In the genomic region with DNA sequence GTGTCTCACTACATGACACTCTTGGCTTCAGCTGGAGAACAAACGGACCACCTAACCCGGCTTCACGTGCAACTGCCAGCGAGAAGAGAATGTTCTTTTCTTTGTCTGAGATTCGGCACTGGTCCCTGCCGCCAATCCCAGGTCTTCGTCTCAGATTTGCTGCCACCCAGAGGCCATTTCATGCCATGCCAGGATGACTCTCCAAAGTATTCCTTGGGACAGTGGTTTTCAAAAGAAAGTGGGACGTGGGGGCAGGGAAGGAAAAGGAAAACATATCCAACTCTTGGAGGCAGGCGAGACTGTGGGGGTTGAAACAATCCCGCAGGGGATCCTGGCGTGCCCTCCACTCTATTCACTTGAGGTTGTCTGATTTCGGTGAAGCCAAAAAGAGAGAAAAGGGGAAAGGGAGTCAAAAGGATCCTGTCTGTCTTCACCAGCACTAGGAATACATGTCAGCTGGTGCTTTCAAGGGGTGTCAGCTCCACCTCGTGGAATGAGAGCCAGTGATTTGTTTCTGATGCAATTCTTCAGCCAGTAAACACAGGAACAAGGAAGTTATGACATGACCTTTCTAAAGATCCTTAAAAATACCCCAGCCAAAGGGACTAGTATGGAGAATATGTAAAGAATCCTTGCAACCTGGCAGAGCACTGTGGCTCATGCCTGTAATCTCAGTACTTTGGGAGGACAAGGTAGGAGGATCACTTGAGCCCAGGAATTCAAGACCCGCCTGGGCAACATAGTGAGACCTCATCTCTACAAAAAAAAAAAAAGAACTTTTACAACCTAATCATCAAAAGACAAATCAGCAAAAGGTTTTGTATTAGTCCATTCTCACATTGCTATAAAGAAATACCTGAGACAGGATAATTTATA, we compare ENCODE assay signal across 8 cellular contexts.
A peak's percentile ranks its signal among the peaks of the same experiment; 100 is the strongest.
DNase-seq lines count a peak whose midpoint lies in the region; ATAC-seq lines count a peak whose summit lies in the region.

No MANE protein-coding gene starts in this region.

- H3K27ac ChIP-seq in BLaER1 treated with 17β-estradiol and CSF1 and Interleukin-3, amounts not matched to agents 10 nM and 100 nM, result peak overlapping the region in 6 of 11 experiments; percentile 1 to 72 (median 30); a peak in 8 of 22 replicates

- H3K27me3 ChIP-seq in BLaER1 treated with 17β-estradiol and CSF1 and Interleukin-3, amounts not matched to agents 10 nM and 100 nM, result no peaks in the 10 kb centered on the region

- peaks cover 9 to 18% (median 10%) of the 10 kb centered on the region in 11 experiments; a peak in 20 of 22 replicates for H3K9me3 ChIP-seq in BLaER1 treated with 17β-estradiol and CSF1 and Interleukin-3, amounts not matched to agents 10 nM and 100 nM (replicated peaks in 1 of 11)

- no peak overlapping the region for H3K4me3 ChIP-seq in BLaER1 treated with 17β-estradiol and CSF1 and Interleukin-3, amounts not matched to agents 10 nM and 100 nM

- H3K4me1 ChIP-seq in BLaER1 treated with 17β-estradiol and CSF1 and Interleukin-3, amounts not matched to agents 10 nM and 100 nM, result peaks cover 0 to 27% (median 12%) of the 10 kb centered on the region in 10 experiments; a peak in 13 of 20 replicates

- H4K20me1 ChIP-seq in BLaER1 treated with 17β-estradiol and CSF1 and Interleukin-3, amounts not matched to agents 10 nM and 100 nM, result no peaks in the 10 kb centered on the region

- ATAC-seq in GM18870 (IDR thresholded peaks at IDR 0.05; ENCODE audit: unreplicated experiment) (peak; percentile 83), HG03432 (IDR thresholded peaks at IDR 0.05; ENCODE audit: unreplicated experiment) (peak; percentile 91)

- peak overlapping the region in 10 of 11 experiments; percentile 0 to 76 (median 26); a peak in 13 of 22 replicates for H3K4me2 ChIP-seq in BLaER1 treated with 17β-estradiol and CSF1 and Interleukin-3, amounts not matched to agents 10 nM and 100 nM

- peak overlapping the region in 3 of 11 experiments; percentile 1 to 51 (median 31); a peak in 5 of 22 replicates for H3K9ac ChIP-seq in BLaER1 treated with 17β-estradiol and CSF1 and Interleukin-3, amounts not matched to agents 10 nM and 100 nM

- DNase-seq in NCI-H526 (lab: John Stamatoyannopoulos, UW) (peak; percentile 87 to 96), glomerular visceral epithelial cell (ENCODE audit: extremely low spot score) (peak; percentile 67), pons (ENCODE audit: low spot score) (peak; percentile 65), activated gamma-delta T cell (lab: John Stamatoyannopoulos, UW) (no peak)
- DNase-seq in activated T-cell treated with anti-CD3 and anti-CD28 coated beads, Interleukin-2, amount 50 U/mL, for 48 hours, result peak; percentile 57 to 58

- no peaks in the 10 kb centered on the region for H3K36me3 ChIP-seq in BLaER1 treated with 17β-estradiol and CSF1 and Interleukin-3, amounts not matched to agents 10 nM and 100 nM
